In genomic region chr21:44892536-44893277, GRCh38 we compare ENCODE assay signal across 8 cellular contexts. TPM values are rescaled to one million over a fixed set of nuclear protein-coding genes. Genes with fewer than 3 reads are reported as not detected.
A peak's percentile ranks its signal among the peaks of the same experiment; 100 is the strongest.
DNase-seq lines count a peak whose midpoint lies in the region; TF ChIP-seq lines count a peak whose summit lies in the region.

No MANE protein-coding gene starts in this region.

- no peak overlapping the region for H2BK5ac ChIP-seq in mesenchymal stem cell (ENCODE audit: low read depth, low read length, poor library complexity, severe bottlenecking)

- no peaks in the 10 kb centered on the region for H3K36me3 Mint-ChIP-seq in neural progenitor cell

- H3K9ac ChIP-seq in neural progenitor cell (no peak overlapping the region), mesenchymal stem cell (ENCODE audit: low read length) (no peak overlapping the region)

- no peak overlapping the region for H3K18ac ChIP-seq in mesenchymal stem cell (ENCODE audit: low read depth in 1 of 2, low read length in 2 of 2)

- H3K27ac Mint-ChIP-seq in neural progenitor cell, result no peak overlapping the region

- no peak overlapping the region for H4K91ac ChIP-seq in mesenchymal stem cell (ENCODE audit: low read length)

- TF ChIP-seq EP300 in transverse colon (IDR thresholded peaks at IDR 0.05; ENCODE audit: low read depth), result no peak

- no peak overlapping the region for H3K4me3 ChIP-seq in epithelial cell of esophagus (ENCODE audit: low read length)
- H3K4me3 ChIP-seq in neural progenitor cell, result no peak overlapping the region
- H3K4me3 ChIP-seq in transverse colon, result no peak overlapping the region
- no peak overlapping the region for H3K4me3 ChIP-seq in mesenchymal stem cell (ENCODE audit: insufficient read depth in 1 of 2, low read depth in 1 of 2, low read length in 2 of 2)

- no peaks in the 10 kb centered on the region for H3K79me1 ChIP-seq in mesenchymal stem cell (replicated peaks; ENCODE audit: low read length, poor library complexity, severe bottlenecking)

- H3K27ac ChIP-seq in neural progenitor cell (no peak overlapping the region), transverse colon (no peak overlapping the region), mesenchymal stem cell (ENCODE audit: low read length, poor library complexity, severe bottlenecking) (no peak overlapping the region)

- no peaks in the 10 kb centered on the region for H3F3A ChIP-seq in neural progenitor cell (ENCODE audit: low read depth)

- H3K27me3 Mint-ChIP-seq in neural progenitor cell (ENCODE audit: insufficient read depth, low read depth), result peaks cover 13% of the 10 kb centered on the region

- no peak overlapping the region for H3K4ac ChIP-seq in mesenchymal stem cell (ENCODE audit: low read depth in 1 of 2, low read length in 2 of 2)

- H2BK15ac ChIP-seq in mesenchymal stem cell (ENCODE audit: low read depth, poor library complexity, severe bottlenecking), result no peak overlapping the region

- H3K14ac ChIP-seq in mesenchymal stem cell (ENCODE audit: low read length in 2 of 2), result no peak overlapping the region

- TF ChIP-seq CTCF in GM20000 (IDR thresholded peaks at IDR 0.05; ENCODE audit: extremely low read depth, missing control alignments) (peak; percentile 86), epithelial cell of esophagus (IDR thresholded peaks at IDR 0.05; ENCODE audit: insufficient read depth, low read depth, low read length, missing control alignments) (peak; percentile 91), neural progenitor cell (IDR thresholded peaks at IDR 0.05) (peak; percentile 97), transverse colon (IDR thresholded peaks at IDR 0.05) (peak; percentile 85 to 88 (median 86))

- WGBS in transverse colon (ENCODE audit: low coverage in 1 of 2), 2 donors, result 35 to 51% methylated on average over 7 to 9 of the region's 15 CpGs
- 35% methylated on average over 12 of the region's 15 CpGs for WGBS in mesenchymal stem cell

- H3K23ac ChIP-seq in mesenchymal stem cell (ENCODE audit: low read length in 2 of 2), result no peak overlapping the region

- H3K4me1 ChIP-seq in neural progenitor cell, result peaks cover 6% of the 10 kb centered on the region
- H3K4me1 ChIP-seq in transverse colon, result peaks cover 0 to 3% (median 0%) of the 10 kb centered on the region in 4 donors
- H3K4me1 ChIP-seq in mesenchymal stem cell (ENCODE audit: control insufficient read depth, insufficient read depth, low read depth, low read length), result peaks cover 7% of the 10 kb centered on the region

- intact Hi-C loops in transverse colon (cut with DNase I; ENCODE audit: low total_unique reads), result no loop called here

- no peak overlapping the region for H4K8ac ChIP-seq in mesenchymal stem cell (ENCODE audit: low read length)

- no peaks in the 10 kb centered on the region for H3K27me3 ChIP-seq in neural progenitor cell
- H3K27me3 ChIP-seq in transverse colon, result peaks cover 8% of the 10 kb centered on the region
- H3K27me3 ChIP-seq in mesenchymal stem cell (ENCODE audit: control insufficient read depth in 1 of 2, insufficient read depth in 1 of 2, low read length in 2 of 2), result peaks cover 66 to 75% of the 10 kb centered on the region in 2 experiments

- H3K4me2 ChIP-seq in neural progenitor cell (no peak overlapping the region), mesenchymal stem cell (ENCODE audit: low read length, poor library complexity, severe bottlenecking) (no peak overlapping the region)

- no peak overlapping the region for H2BK120ac ChIP-seq in mesenchymal stem cell (ENCODE audit: low read depth, low read length)

- H3K9me3 Mint-ChIP-seq in neural progenitor cell, result no peaks in the 10 kb centered on the region

- H3K4me1 Mint-ChIP-seq in neural progenitor cell, result peaks cover 5% of the 10 kb centered on the region

- H2BK12ac ChIP-seq in mesenchymal stem cell (ENCODE audit: low read length in 2 of 2), result no peak overlapping the region

- H4K20me1 ChIP-seq in neural progenitor cell (ENCODE audit: low read depth), result no peaks in the 10 kb centered on the region

- in situ Hi-C loops in transverse colon (cut with MboI; ENCODE audit: low pct_ligation_motif_present in 1 of 4, low pct_unique_long_range_greater_than_20kb in 1 of 4, low sequenced_read_pairs in 3 of 4), result no loop called here

- H3K79me2 ChIP-seq in neural progenitor cell (ENCODE audit: low read depth), result no peaks in the 10 kb centered on the region

- H3K4me3 Mint-ChIP-seq in neural progenitor cell, result no peak overlapping the region

- DNase-seq in AG08396 (ENCODE audit: low spot score) (peak; percentile 77), GM20000 (ENCODE audit: low spot score) (peak; percentile 84), NCI-H69 (lab: John Stamatoyannopoulos, UW) (peak; percentile 76), epithelial cell of esophagus (ENCODE audit: low read depth) (peak; percentile 61), neural progenitor cell (ENCODE audit: low spot score) (peak; percentile 77), transverse colon (peak; percentile 74), mesenchymal stem cell (no peak)
- DNase-seq in activated CD8-positive, alpha-beta memory T cell treated with anti-CD3 and anti-CD28 coated beads, Interleukin-2, amount 50 U/mL, for 48 hours, result peak; percentile 88

- H3K9me3 ChIP-seq in neural progenitor cell (ENCODE audit: low read depth) (no peaks in the 10 kb centered on the region), transverse colon (no peaks in the 10 kb centered on the region), mesenchymal stem cell (ENCODE audit: control insufficient read depth, low read length) (no peaks in the 10 kb centered on the region)

- no peak overlapping the region for H2AK5ac ChIP-seq in mesenchymal stem cell (ENCODE audit: low read length, severe bottlenecking)

- H2AFZ ChIP-seq in neural progenitor cell (replicated peaks) (no peak overlapping the region), mesenchymal stem cell (ENCODE audit: low read depth, low read length) (no peak overlapping the region)

- no peak for TF ChIP-seq POLR2A in transverse colon (IDR thresholded peaks at IDR 0.05)

- H3K36me3 ChIP-seq in neural progenitor cell (no peaks in the 10 kb centered on the region), transverse colon (no peaks in the 10 kb centered on the region), mesenchymal stem cell (ENCODE audit: control insufficient read depth in 1 of 2, insufficient read depth in 2 of 2, low read depth in 1 of 2, low read length in 2 of 2) (no peaks in the 10 kb centered on the region)

RNA-seq across cellular contexts. Expression of gene PTTG1IP, which starts 19.2 kb away (rescaled TPM):
- total RNA-seq in neural progenitor cell (ENCODE audit: low replicate concordance), result 162 and 192 TPM in 2 replicates
- 100 to 1,000 TPM; 157 to 552 (median 288) TPM for total RNA-seq in transverse colon
- 262 TPM for polyA plus RNA-seq in mesenchymal stem cell (2013, experiment 1 of 2)
- polyA plus RNA-seq in mesenchymal stem cell (2013, experiment 2 of 2), result 266 TPM

RNA-seq across cellular contexts. Expression of gene ITGB2, which starts 28.0 kb away (rescaled TPM):
- total RNA-seq in neural progenitor cell (ENCODE audit: low replicate concordance), result 0.09 TPM in 1 of 2 replicates, not detected in the other
- 10 to 100 TPM; 14.2 to 32.4 (median 24.9) TPM for total RNA-seq in transverse colon
- 0.40 TPM for polyA plus RNA-seq in mesenchymal stem cell (2013, experiment 1 of 2)
- 0.14 TPM for polyA plus RNA-seq in mesenchymal stem cell (2013, experiment 2 of 2)

RNA-seq across cellular contexts. Expression of gene SLX9, which starts 47.1 kb away (rescaled TPM):
- total RNA-seq in neural progenitor cell (ENCODE audit: low replicate concordance) (4.7 and 17.1 TPM in 2 replicates), transverse colon (10 to 100 TPM in 3 of 4 donors, 1 to 10 TPM in 1; 8.1 to 46.0 (median 16.6) TPM)
- 14.7 TPM for polyA plus RNA-seq in mesenchymal stem cell (2013, experiment 1 of 2)
- polyA plus RNA-seq in mesenchymal stem cell (2013, experiment 2 of 2), result 15.1 TPM

Comparison
In these comparisons a context has a peak if more than half of its experiments do, and no peak if none do; other contexts are left out.
1. RNA of gene ITGB2, which starts 28.0 kb away (total RNA-seq): 14.2 to 32.4 TPM in transverse colon; 0.09 TPM in neural progenitor cell; every median in the first group is over 10 times any median in the second.
2. Peak in every context shown above with its lines, with median percentiles within 50 percentile points of each other: CTCF ChIP-seq.